Comparison of ENCODE assay signal across 17 cellular contexts in the genomic region with DNA sequence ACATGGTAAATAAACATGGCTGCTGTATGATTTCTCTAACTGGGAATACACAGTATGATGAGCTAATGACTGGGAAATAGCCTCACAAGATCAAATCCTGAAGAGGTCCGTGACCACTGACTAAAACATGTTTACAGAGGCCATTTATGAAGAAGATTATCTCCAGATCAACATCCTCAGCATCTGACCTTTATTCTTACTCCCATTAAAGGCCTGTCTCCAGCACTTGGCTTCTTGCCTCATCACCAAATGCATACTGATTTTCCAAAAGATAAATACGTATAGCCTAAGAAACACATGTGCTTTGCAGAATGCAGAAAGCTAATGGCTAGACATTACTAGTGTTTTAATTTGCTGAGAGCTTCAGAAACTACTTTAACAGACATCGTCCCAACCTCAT.
DNase-seq lines count a peak whose midpoint lies in the region; ATAC-seq and TF ChIP-seq lines count a peak whose summit lies in the region.
"Had no signal": no experiment of that assay in that cellular context is flagged by ENCODE, and none has a peak within 500 bp of the region (broad histone marks: within the 10 kb centered on the region; RNA-seq: fewer than 3 reads in every experiment).

No MANE protein-coding gene starts in this region.

- CTCF ChIA-PET in PC-3 (lab: Charles Lee): no interaction called here
- CTCF ChIA-PET in RWPE1 (lab: Yijun Ruan, JAX): no interaction called here

- no peaks in the 10 kb centered on the region for H3K36me3 Mint-ChIP-seq in activated T-helper 2 cell treated with anti-CD3 and anti-CD28 coated beads, Interferon-gamma antibody, Interleukin-2, Interleukin-4, amounts not matched to agents 10 μg/mL and 5 μg/mL and 100 μg/mL, durations not matched to agents 14 hours and 24 hours and 36 hours (ENCODE audit: low read depth)
- H3K36me3 Mint-ChIP-seq: CD8-positive, alpha-beta T cell had no signal

- no peak overlapping the region for H4K91ac ChIP-seq in mesenchymal stem cell (ENCODE audit: low read length)

- DNase-seq in PC-3 (peak; percentile 52), mesenchymal stem cell (peak; percentile 63), RWPE1 (ENCODE audit: low spot score) (no peak), BE2C (no peak)
- no peak for DNase-seq in activated T-helper 2 cell treated with anti-CD3 and anti-CD28 coated beads, Interferon-gamma antibody, Interleukin-2, Interleukin-4, amounts not matched to agents 10 μg/mL and 5 μg/mL and 100 μg/mL, durations not matched to agents 14 hours and 24 hours and 36 hours (ENCODE audit: low spot score)
- DNase-seq: ACHN; CD8-positive, alpha-beta T cell; COR-L47; DMS 273 treated with DMSO at 0.1 percent for 48 hours; DMS53; DND-41; GDM1; GM23248 had no signal

- no peak overlapping the region for H3K4ac ChIP-seq in mesenchymal stem cell (ENCODE audit: low read depth in 1 of 2, low read length in 2 of 2)

- H3K4me1 Mint-ChIP-seq in activated T-helper 2 cell treated with anti-CD3 and anti-CD28 coated beads, Interferon-gamma antibody, Interleukin-2, Interleukin-4, amounts not matched to agents 10 μg/mL and 5 μg/mL and 100 μg/mL, durations not matched to agents 14 hours and 24 hours and 36 hours (ENCODE audit: low read depth): no peaks in the 10 kb centered on the region

- H3K79me2 ChIP-seq in PC-3 (ENCODE audit: low read length): no peaks in the 10 kb centered on the region

- H2AK5ac ChIP-seq in mesenchymal stem cell (ENCODE audit: low read length, severe bottlenecking): no peak overlapping the region

- POLR2A ChIA-PET in PC-3 (lab: Charles Lee; ENCODE audit: unreplicated experiment): no interaction called here
- POLR2A ChIA-PET in RWPE1 (lab: Yijun Ruan, JAX; ENCODE audit: low non-redundant PET): no interaction called here

- 59% methylated on average over 1 of the region's 3 CpGs for WGBS in mesenchymal stem cell

- H3K4me2 ChIP-seq in PC-3 (ENCODE audit: low read length): no peak overlapping the region
- H3K4me2 ChIP-seq in mesenchymal stem cell (ENCODE audit: low read length, poor library complexity, severe bottlenecking): no peak overlapping the region
- H3K4me2 ChIP-seq: BLaER1 treated with 17β-estradiol and CSF1 and Interleukin-3, amounts not matched to agents 10 nM and 100 nM had no signal

- no peaks in the 10 kb centered on the region for H3K27me3 Mint-ChIP-seq in activated T-helper 2 cell treated with anti-CD3 and anti-CD28 coated beads, Interferon-gamma antibody, Interleukin-2, Interleukin-4, amounts not matched to agents 10 μg/mL and 5 μg/mL and 100 μg/mL, durations not matched to agents 14 hours and 24 hours and 36 hours (ENCODE audit: low read depth)

- no peaks in the 10 kb centered on the region for H3K79me1 ChIP-seq in mesenchymal stem cell (replicated peaks; ENCODE audit: low read length, poor library complexity, severe bottlenecking)

- ATAC-seq in PC-3: no peak
- peak; percentile 53 for ATAC-seq in SK-N-SH treated with all-trans-retinoic acid at 6 μM for 48 hours
- ATAC-seq: CD8-positive, alpha-beta T cell had no signal

- no peak overlapping the region for H2BK120ac ChIP-seq in mesenchymal stem cell (ENCODE audit: low read depth, low read length)

- H3K14ac ChIP-seq in mesenchymal stem cell (ENCODE audit: low read length in 2 of 2): no peak overlapping the region

- H3K4me3 ChIP-seq in PC-3 (ENCODE audit: low read length) (no peak overlapping the region), mesenchymal stem cell (ENCODE audit: insufficient read depth in 1 of 2, low read depth in 1 of 2, low read length in 2 of 2) (no peak overlapping the region), BE2C (ENCODE audit: low read depth, low read length) (no peak overlapping the region)
- H3K4me3 ChIP-seq: BLaER1 treated with 17β-estradiol and CSF1 and Interleukin-3, amounts not matched to agents 10 nM and 100 nM; GM23248; HAP-1 had no signal

- H3K9me3 ChIP-seq in PC-3 (ENCODE audit: low read length) (no peaks in the 10 kb centered on the region), mesenchymal stem cell (ENCODE audit: control insufficient read depth, low read length) (no peaks in the 10 kb centered on the region), BE2C (no peaks in the 10 kb centered on the region)
- H3K9me3 ChIP-seq: HAP-1 had no signal

- H2AFZ ChIP-seq in PC-3 (ENCODE audit: low read length) (no peak overlapping the region), mesenchymal stem cell (ENCODE audit: low read depth, low read length) (no peak overlapping the region)
- H2AFZ ChIP-seq: GM23248 had no signal

- H3K27me3 ChIP-seq in PC-3 (ENCODE audit: low read length) (no peaks in the 10 kb centered on the region), mesenchymal stem cell (ENCODE audit: control insufficient read depth in 1 of 2, insufficient read depth in 1 of 2, low read length in 2 of 2) (no peaks in the 10 kb centered on the region), BE2C (no peaks in the 10 kb centered on the region)
- H3K27me3 ChIP-seq: BLaER1 treated with 17β-estradiol and CSF1 and Interleukin-3, amounts not matched to agents 10 nM and 100 nM had no signal

- H3K23ac ChIP-seq in mesenchymal stem cell (ENCODE audit: low read length in 2 of 2): no peak overlapping the region

- no peak overlapping the region for H3K18ac ChIP-seq in mesenchymal stem cell (ENCODE audit: low read depth in 1 of 2, low read length in 2 of 2)

- H3K36me3 ChIP-seq in PC-3 (ENCODE audit: low read depth, low read length) (no peaks in the 10 kb centered on the region), mesenchymal stem cell (ENCODE audit: control insufficient read depth in 1 of 2, insufficient read depth in 2 of 2, low read depth in 1 of 2, low read length in 2 of 2) (no peaks in the 10 kb centered on the region), BE2C (no peaks in the 10 kb centered on the region)
- H3K36me3 ChIP-seq: BLaER1 treated with 17β-estradiol and CSF1 and Interleukin-3, amounts not matched to agents 10 nM and 100 nM; HAP-1 had no signal

- H2BK15ac ChIP-seq in mesenchymal stem cell (ENCODE audit: low read depth, poor library complexity, severe bottlenecking): no peak overlapping the region

- no peaks in the 10 kb centered on the region for H3K9me2 ChIP-seq in PC-3 (replicated peaks; ENCODE audit: low read length)

- no peak overlapping the region for H3K27ac Mint-ChIP-seq in activated T-helper 2 cell treated with anti-CD3 and anti-CD28 coated beads, Interferon-gamma antibody, Interleukin-2, Interleukin-4, amounts not matched to agents 10 μg/mL and 5 μg/mL and 100 μg/mL, durations not matched to agents 14 hours and 24 hours and 36 hours
- H3K27ac Mint-ChIP-seq: CD8-positive, alpha-beta T cell had no signal

- no peak overlapping the region for H2BK5ac ChIP-seq in mesenchymal stem cell (ENCODE audit: low read depth, low read length, poor library complexity, severe bottlenecking)

- BruUV-seq in PC-3 (replicated peaks; lab: Mats Ljungman, UMichigan): no TSS peak

- H3F3A ChIP-seq in PC-3 (ENCODE audit: low read length, unreplicated experiment): peaks cover 6% of the 10 kb centered on the region

- no peaks in the 10 kb centered on the region for H4K20me1 ChIP-seq in PC-3 (ENCODE audit: low read length)
- H4K20me1 ChIP-seq: BLaER1 treated with 17β-estradiol and CSF1 and Interleukin-3, amounts not matched to agents 10 nM and 100 nM had no signal

- no peak overlapping the region for H3K4me3 Mint-ChIP-seq in activated T-helper 2 cell treated with anti-CD3 and anti-CD28 coated beads, Interferon-gamma antibody, Interleukin-2, Interleukin-4, amounts not matched to agents 10 μg/mL and 5 μg/mL and 100 μg/mL, durations not matched to agents 14 hours and 24 hours and 36 hours (ENCODE audit: low read depth)
- H3K4me3 Mint-ChIP-seq: CD8-positive, alpha-beta T cell had no signal

- H3K9ac ChIP-seq in PC-3 (ENCODE audit: low read length) (no peak overlapping the region), mesenchymal stem cell (ENCODE audit: low read length) (no peak overlapping the region)
- H3K9ac ChIP-seq: BLaER1 treated with 17β-estradiol and CSF1 and Interleukin-3, amounts not matched to agents 10 nM and 100 nM; GM23248 had no signal

- H3K9me3 Mint-ChIP-seq in activated T-helper 2 cell treated with anti-CD3 and anti-CD28 coated beads, Interferon-gamma antibody, Interleukin-2, Interleukin-4, amounts not matched to agents 10 μg/mL and 5 μg/mL and 100 μg/mL, durations not matched to agents 14 hours and 24 hours and 36 hours: no peaks in the 10 kb centered on the region
- H3K9me3 Mint-ChIP-seq: CD8-positive, alpha-beta T cell had no signal

- intact Hi-C loops in PC-3 (cut with micrococcal nuclease): no loop called here
- intact Hi-C loops in activated T-helper 2 cell treated with anti-CD3 and anti-CD28 coated beads, Interferon-gamma antibody, Interleukin-2, Interleukin-4, amounts not matched to agents 10 μg/mL and 5 μg/mL and 100 μg/mL, durations not matched to agents 14 hours and 24 hours and 36 hours (cut with micrococcal nuclease): no loop called here

- H2BK12ac ChIP-seq in mesenchymal stem cell (ENCODE audit: low read length in 2 of 2): no peak overlapping the region

- H3K27ac ChIP-seq in PC-3 (ENCODE audit: low read length): no peak overlapping the region
- no peak overlapping the region for H3K27ac ChIP-seq in mesenchymal stem cell (ENCODE audit: low read length, poor library complexity, severe bottlenecking)
- no peak overlapping the region for H3K27ac ChIP-seq in RWPE1
- H3K27ac ChIP-seq: BLaER1 treated with 17β-estradiol and CSF1 and Interleukin-3, amounts not matched to agents 10 nM and 100 nM; GM23248; HL-60 had no signal

- no peak for TF ChIP-seq CTCF in PC-3 (conservative IDR thresholded peaks at IDR 0.05; ENCODE audit: low read depth, low read length)
- no peak for TF ChIP-seq CTCF in RWPE1 (conservative IDR thresholded peaks at IDR 0.05; ENCODE audit: low read depth)
- TF ChIP-seq CTCF in BE2C (IDR thresholded peaks at IDR 0.05; ENCODE audit: low read depth, low read length): no peak

- H4K8ac ChIP-seq in mesenchymal stem cell (ENCODE audit: low read length): no peak overlapping the region

- H3K4me1 ChIP-seq in PC-3 (ENCODE audit: insufficient read depth, low read length) (peaks cover 57% of the 10 kb centered on the region), mesenchymal stem cell (ENCODE audit: control insufficient read depth, insufficient read depth, low read depth, low read length) (no peaks in the 10 kb centered on the region), BE2C (no peaks in the 10 kb centered on the region)
- H3K4me1 ChIP-seq: BLaER1 treated with 17β-estradiol and CSF1 and Interleukin-3, amounts not matched to agents 10 nM and 100 nM; HAP-1 had no signal

Comparison
In these comparisons a context has a peak if more than half of its experiments do, and no peak if none do; other contexts are left out.
1. DNase-seq: peak in PC-3 (single experiment) and mesenchymal stem cell (single experiment); none in RWPE1 (single experiment), BE2C (single experiment) and activated T-helper 2 cell treated with anti-CD3 and anti-CD28 coated beads, Interferon-gamma antibody, Interleukin-2, Interleukin-4, amounts not matched to agents 10 μg/mL and 5 μg/mL and 100 μg/mL, durations not matched to agents 14 hours and 24 hours and 36 hours (single experiment).